ENCODE assay signal across 1 cellular context in genomic region chr5:80668016-80668969, GRCh38.
A peak's percentile ranks its signal among the peaks of the same experiment; 100 is the strongest.
TF ChIP-seq lines count a peak whose summit lies in the region.

No MANE protein-coding gene starts in this region.

TF ChIP-seq in HepG2, 621 proteins besides CTCF, POLR2A, EP300 and RAD21 (continued from another document and continues in another):
- TF ChIP-seq FOXO4 (CRISPR knock-in tag; conservative IDR thresholded peaks at IDR 0.05) (no peak), CBX5 (CRISPR knock-in tag; IDR thresholded peaks at IDR 0.05; ENCODE audit: borderline replicate concordance) (0 out of 2 replicates have a peak, but pooled peaks have one; percentile 24), IKZF4 (CRISPR knock-in tag; IDR thresholded peaks at IDR 0.05; ENCODE audit: borderline replicate concordance, low read depth, not compliant biosample characterization) (no peak), ZNF768 (CRISPR knock-in tag; IDR thresholded peaks at IDR 0.05) (peak; percentile 76; the same call in 1 of the 2 replicates), ZNF33A (CRISPR knock-in tag; IDR thresholded peaks at IDR 0.05; ENCODE audit: borderline replicate concordance) (no peak), GTF3A (CRISPR knock-in tag; conservative IDR thresholded peaks at IDR 0.05) (no peak), HNF4A (CRISPR knock-in tag; IDR thresholded peaks at IDR 0.05) (peak; percentile 93), NR2F6 (IDR thresholded peaks at IDR 0.05) (no peak), NR2F6 (CRISPR knock-in tag; IDR thresholded peaks at IDR 0.05) (no peak), FOXK1 (CRISPR knock-in tag; IDR thresholded peaks at IDR 0.05; ENCODE audit: borderline replicate concordance, low read depth) (no peak), ZNF746 (CRISPR knock-in tag; IDR thresholded peaks at IDR 0.05) (no peak), NCOR1 (IDR thresholded peaks at IDR 0.05; ENCODE audit: borderline replicate concordance, low read length) (no peak), NR2F2 (IDR thresholded peaks at IDR 0.05; ENCODE audit: borderline replicate concordance, low read depth) (no peak), ZNF329 (CRISPR knock-in tag; IDR thresholded peaks at IDR 0.05; ENCODE audit: low read depth) (no peak), SALL1 (CRISPR knock-in tag; IDR thresholded peaks at IDR 0.05) (peak; percentile 58), ZNF790 (CRISPR knock-in tag; IDR thresholded peaks at IDR 0.05; ENCODE audit: borderline replicate concordance) (no peak), MED1 (CRISPR knock-in tag; IDR thresholded peaks at IDR 0.05) (no peak; the same call in 1 of the 2 replicates), ZSCAN21 (CRISPR knock-in tag; IDR thresholded peaks at IDR 0.05; ENCODE audit: borderline replicate concordance) (no peak), BHLHE40 (IDR thresholded peaks at IDR 0.05; ENCODE audit: low read length) (no peak; the same call in 1 of the 2 replicates), REPIN1 (CRISPR knock-in tag; IDR thresholded peaks at IDR 0.05; ENCODE audit: borderline replicate concordance, low read depth) (no peak), EZH2 (conservative IDR thresholded peaks at IDR 0.05; ENCODE audit: low read depth, low read length) (no peak), ZNF687 (CRISPR knock-in tag; IDR thresholded peaks at IDR 0.05) (peak; percentile 87), ZNF317 (CRISPR knock-in tag; IDR thresholded peaks at IDR 0.05) (no peak), ZNF703 (CRISPR knock-in tag; IDR thresholded peaks at IDR 0.05; ENCODE audit: borderline replicate concordance) (no peak), MYC (CRISPR knock-in tag; IDR thresholded peaks at IDR 0.05; ENCODE audit: borderline replicate concordance) (peak; percentile 29; the same call in 1 of the 2 replicates), ZNF383 (CRISPR knock-in tag; IDR thresholded peaks at IDR 0.05; ENCODE audit: borderline replicate concordance) (no peak), NR2C2 (CRISPR knock-in tag; IDR thresholded peaks at IDR 0.05; ENCODE audit: borderline replicate concordance) (peak; percentile 38; the same call in 1 of the 2 replicates), ZNF326 (CRISPR knock-in tag; IDR thresholded peaks at IDR 0.05; ENCODE audit: borderline replicate concordance) (no peak), PBX2 (CRISPR knock-in tag; IDR thresholded peaks at IDR 0.05) (0 out of 2 replicates have a peak, but pooled peaks have one; percentile 21), ZNF296 (CRISPR knock-in tag; conservative IDR thresholded peaks at IDR 0.05) (no peak), RNF219 (CRISPR knock-in tag; IDR thresholded peaks at IDR 0.05) (no peak), IKZF5 (CRISPR knock-in tag; IDR thresholded peaks at IDR 0.05) (no peak), THAP11 (CRISPR knock-in tag; IDR thresholded peaks at IDR 0.05) (peak; percentile 37; the same call in 1 of the 2 replicates), MED13 (CRISPR knock-in tag; IDR thresholded peaks at IDR 0.05) (no peak), ZNF441 (CRISPR knock-in tag; IDR thresholded peaks at IDR 0.05; ENCODE audit: borderline replicate concordance) (no peak)
- TF ChIP-seq, protein P1, sequence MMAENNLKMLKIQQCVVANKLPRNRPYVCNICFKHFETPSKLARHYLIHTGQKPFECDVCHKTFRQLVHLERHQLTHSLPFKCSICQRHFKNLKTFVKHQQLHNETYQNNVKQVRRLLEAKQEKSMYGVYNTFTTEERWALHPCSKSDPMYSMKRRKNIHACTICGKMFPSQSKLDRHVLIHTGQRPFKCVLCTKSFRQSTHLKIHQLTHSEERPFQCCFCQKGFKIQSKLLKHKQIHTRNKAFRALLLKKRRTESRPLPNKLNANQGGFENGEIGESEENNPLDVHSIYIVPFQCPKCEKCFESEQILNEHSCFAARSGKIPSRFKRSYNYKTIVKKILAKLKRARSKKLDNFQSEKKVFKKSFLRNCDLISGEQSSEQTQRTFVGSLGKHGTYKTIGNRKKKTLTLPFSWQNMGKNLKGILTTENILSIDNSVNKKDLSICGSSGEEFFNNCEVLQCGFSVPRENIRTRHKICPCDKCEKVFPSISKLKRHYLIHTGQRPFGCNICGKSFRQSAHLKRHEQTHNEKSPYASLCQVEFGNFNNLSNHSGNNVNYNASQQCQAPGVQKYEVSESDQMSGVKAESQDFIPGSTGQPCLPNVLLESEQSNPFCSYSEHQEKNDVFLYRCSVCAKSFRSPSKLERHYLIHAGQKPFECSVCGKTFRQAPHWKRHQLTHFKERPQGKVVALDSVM (CRISPR knock-in tag; IDR thresholded peaks at IDR 0.05), result no peak
- TF ChIP-seq, protein P2, sequence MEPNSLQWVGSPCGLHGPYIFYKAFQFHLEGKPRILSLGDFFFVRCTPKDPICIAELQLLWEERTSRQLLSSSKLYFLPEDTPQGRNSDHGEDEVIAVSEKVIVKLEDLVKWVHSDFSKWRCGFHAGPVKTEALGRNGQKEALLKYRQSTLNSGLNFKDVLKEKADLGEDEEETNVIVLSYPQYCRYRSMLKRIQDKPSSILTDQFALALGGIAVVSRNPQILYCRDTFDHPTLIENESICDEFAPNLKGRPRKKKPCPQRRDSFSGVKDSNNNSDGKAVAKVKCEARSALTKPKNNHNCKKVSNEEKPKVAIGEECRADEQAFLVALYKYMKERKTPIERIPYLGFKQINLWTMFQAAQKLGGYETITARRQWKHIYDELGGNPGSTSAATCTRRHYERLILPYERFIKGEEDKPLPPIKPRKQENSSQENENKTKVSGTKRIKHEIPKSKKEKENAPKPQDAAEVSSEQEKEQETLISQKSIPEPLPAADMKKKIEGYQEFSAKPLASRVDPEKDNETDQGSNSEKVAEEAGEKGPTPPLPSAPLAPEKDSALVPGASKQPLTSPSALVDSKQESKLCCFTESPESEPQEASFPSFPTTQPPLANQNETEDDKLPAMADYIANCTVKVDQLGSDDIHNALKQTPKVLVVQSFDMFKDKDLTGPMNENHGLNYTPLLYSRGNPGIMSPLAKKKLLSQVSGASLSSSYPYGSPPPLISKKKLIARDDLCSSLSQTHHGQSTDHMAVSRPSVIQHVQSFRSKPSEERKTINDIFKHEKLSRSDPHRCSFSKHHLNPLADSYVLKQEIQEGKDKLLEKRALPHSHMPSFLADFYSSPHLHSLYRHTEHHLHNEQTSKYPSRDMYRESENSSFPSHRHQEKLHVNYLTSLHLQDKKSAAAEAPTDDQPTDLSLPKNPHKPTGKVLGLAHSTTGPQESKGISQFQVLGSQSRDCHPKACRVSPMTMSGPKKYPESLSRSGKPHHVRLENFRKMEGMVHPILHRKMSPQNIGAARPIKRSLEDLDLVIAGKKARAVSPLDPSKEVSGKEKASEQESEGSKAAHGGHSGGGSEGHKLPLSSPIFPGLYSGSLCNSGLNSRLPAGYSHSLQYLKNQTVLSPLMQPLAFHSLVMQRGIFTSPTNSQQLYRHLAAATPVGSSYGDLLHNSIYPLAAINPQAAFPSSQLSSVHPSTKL (CRISPR knock-in tag; IDR thresholded peaks at IDR 0.05), result 0 out of 2 replicates have a peak, but pooled peaks have one; percentile 23
- TF ChIP-seq, protein P3, sequence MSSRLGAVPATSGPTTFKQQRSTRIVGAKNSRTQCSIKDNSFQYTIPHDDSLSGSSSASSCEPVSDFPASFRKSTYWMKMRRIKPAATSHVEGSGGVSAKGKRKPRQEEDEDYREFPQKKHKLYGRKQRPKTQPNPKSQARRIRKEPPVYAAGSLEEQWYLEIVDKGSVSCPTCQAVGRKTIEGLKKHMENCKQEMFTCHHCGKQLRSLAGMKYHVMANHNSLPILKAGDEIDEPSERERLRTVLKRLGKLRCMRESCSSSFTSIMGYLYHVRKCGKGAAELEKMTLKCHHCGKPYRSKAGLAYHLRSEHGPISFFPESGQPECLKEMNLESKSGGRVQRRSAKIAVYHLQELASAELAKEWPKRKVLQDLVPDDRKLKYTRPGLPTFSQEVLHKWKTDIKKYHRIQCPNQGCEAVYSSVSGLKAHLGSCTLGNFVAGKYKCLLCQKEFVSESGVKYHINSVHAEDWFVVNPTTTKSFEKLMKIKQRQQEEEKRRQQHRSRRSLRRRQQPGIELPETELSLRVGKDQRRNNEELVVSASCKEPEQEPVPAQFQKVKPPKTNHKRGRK (CRISPR knock-in tag; IDR thresholded peaks at IDR 0.05), result no peak
- TF ChIP-seq, protein P4, sequence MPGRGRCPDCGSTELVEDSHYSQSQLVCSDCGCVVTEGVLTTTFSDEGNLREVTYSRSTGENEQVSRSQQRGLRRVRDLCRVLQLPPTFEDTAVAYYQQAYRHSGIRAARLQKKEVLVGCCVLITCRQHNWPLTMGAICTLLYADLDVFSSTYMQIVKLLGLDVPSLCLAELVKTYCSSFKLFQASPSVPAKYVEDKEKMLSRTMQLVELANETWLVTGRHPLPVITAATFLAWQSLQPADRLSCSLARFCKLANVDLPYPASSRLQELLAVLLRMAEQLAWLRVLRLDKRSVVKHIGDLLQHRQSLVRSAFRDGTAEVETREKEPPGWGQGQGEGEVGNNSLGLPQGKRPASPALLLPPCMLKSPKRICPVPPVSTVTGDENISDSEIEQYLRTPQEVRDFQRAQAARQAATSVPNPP (CRISPR knock-in tag; IDR thresholded peaks at IDR 0.05), result no peak
- TF ChIP-seq, protein P5, sequence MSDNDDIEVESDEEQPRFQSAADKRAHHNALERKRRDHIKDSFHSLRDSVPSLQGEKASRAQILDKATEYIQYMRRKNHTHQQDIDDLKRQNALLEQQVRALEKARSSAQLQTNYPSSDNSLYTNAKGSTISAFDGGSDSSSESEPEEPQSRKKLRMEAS (IDR thresholded peaks at IDR 0.05), result peak; percentile 72
